ENCODE assay signal across 8 cellular contexts in the genomic region with DNA sequence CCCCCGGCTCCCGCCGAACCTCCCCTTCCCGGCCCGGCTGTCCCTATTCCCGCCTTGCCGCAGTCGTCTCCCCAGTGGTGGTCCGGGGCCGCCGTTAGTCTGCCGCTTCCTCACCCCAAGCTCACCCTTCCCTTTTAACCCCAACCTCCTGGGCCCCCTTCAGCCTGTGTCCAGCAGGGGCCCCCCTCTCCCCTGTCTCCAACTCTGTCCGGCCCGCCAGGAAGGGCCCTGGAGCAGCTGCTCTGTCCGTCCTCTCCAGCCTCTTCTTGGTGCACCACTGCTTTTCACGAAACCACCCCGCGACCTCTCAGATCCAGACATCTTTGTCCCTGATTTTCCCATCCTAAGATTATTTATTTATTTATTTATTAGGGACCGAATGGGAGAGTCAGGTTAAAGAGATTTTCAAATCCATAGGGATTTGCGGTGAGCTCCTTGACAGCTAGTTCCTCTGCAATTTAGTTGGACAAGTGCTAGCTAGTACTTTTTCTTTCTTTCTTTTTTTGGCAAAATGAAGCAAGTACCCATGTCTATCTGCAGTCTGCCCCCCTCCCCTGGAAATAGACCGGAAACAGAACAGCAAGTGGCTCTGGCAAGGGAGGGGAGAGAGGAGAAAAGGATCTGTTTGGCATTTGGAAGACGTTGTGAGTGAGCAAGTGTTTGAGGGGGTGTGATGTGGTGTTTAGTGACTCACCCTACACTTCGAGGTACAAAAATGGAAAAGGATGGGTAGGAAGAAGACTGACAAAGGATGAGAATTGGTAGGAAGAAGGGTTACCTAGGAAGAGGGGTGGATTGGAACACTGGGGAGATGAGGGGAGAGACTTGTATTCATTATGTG. TPM values are rescaled to one million over a fixed set of nuclear protein-coding genes. Genes with fewer than 3 reads are reported as not detected.
A peak's percentile ranks its signal among the peaks of the same experiment; 100 is the strongest.
DNase-seq lines count a peak whose midpoint lies in the region; ATAC-seq and TF ChIP-seq lines count a peak whose summit lies in the region.

No MANE protein-coding gene starts in this region.

- peak overlapping the region; percentile 68 for H3K9ac ChIP-seq in mucosa of stomach (ENCODE audit: low read length)

- POLR2A ChIA-PET in A673 (lab: Charles Lee; ENCODE audit: low non-redundant PET) = no interaction called here

- H3K9me3 ChIP-seq in A673 (ENCODE audit: low read depth, low read length, poor library complexity, severe bottlenecking) = no peaks in the 10 kb centered on the region
- H3K9me3 ChIP-seq in WERI-Rb-1 (ENCODE audit: severe bottlenecking) = no peaks in the 10 kb centered on the region
- H3K9me3 ChIP-seq in esophagus squamous epithelium = no peaks in the 10 kb centered on the region
- H3K9me3 ChIP-seq in mucosa of stomach (ENCODE audit: control insufficient read depth, low read length) = no peaks in the 10 kb centered on the region
- no peaks in the 10 kb centered on the region for H3K9me3 ChIP-seq in uterus

- intact Hi-C loops in A673 (cut with micrococcal nuclease; ENCODE audit: unreplicated experiment) = loop anchor here (5.0 to 10.0 kb wide), 2 partner anchors 95 to 327 kb away; no protein-coding TSS in a partner anchor
- intact Hi-C loops in esophagus squamous epithelium (cut with DNase I) = no loop called here
- intact Hi-C loops in uterus (cut with DNase I; ENCODE audit: low total_unique reads) = no loop called here

- peak; percentile 49 for ATAC-seq in HG02678 (IDR thresholded peaks at IDR 0.05; ENCODE audit: unreplicated experiment)

- WGBS in esophagus squamous epithelium, 2 donors = 0 to 2% methylated on average over 17 to 23 of the region's 23 CpGs

- TF ChIP-seq POLR2A in esophagus squamous epithelium (IDR thresholded peaks at IDR 0.05) = no peak
- TF ChIP-seq POLR2A in uterus (IDR thresholded peaks at IDR 0.05) = no peak

- no peaks in the 10 kb centered on the region for H3K27me3 ChIP-seq in A673 (replicated peaks; ENCODE audit: insufficient read depth, low read depth, low read length, poor library complexity)
- no peaks in the 10 kb centered on the region for H3K27me3 ChIP-seq in WERI-Rb-1 (ENCODE audit: insufficient read depth, low read depth, severe bottlenecking)
- H3K27me3 ChIP-seq in esophagus squamous epithelium = no peaks in the 10 kb centered on the region
- H3K27me3 ChIP-seq in mucosa of stomach (ENCODE audit: control insufficient read depth, insufficient read depth, low read length) = no peaks in the 10 kb centered on the region
- H3K27me3 ChIP-seq in uterus = no peaks in the 10 kb centered on the region

- H3K27ac ChIP-seq in A673 (ENCODE audit: low read depth, low read length, poor library complexity, severe bottlenecking) (peak overlapping the region; percentile 93), WERI-Rb-1 (peak overlapping the region; percentile 92), esophagus squamous epithelium (peak overlapping the region; percentile 82 to 95 (median 90)), uterus (peak overlapping the region; percentile 47 to 83)

- DNase-seq in A673 (ENCODE audit: low spot score) = peak; percentile 73
- no peak for DNase-seq in GM12864 (ENCODE audit: low read depth)
- peak; percentile 38 for DNase-seq in MV-4-11 (lab: John Stamatoyannopoulos, UW)
- peak; percentile 68 for DNase-seq in WERI-Rb-1
- DNase-seq in esophagus squamous epithelium (lab: John Stamatoyannopoulos, UW) = no peak
- DNase-seq in uterus = peak in 1 of 2 donors; percentile 44

- H3K36me3 ChIP-seq in A673 (ENCODE audit: insufficient read depth, low read length, poor library complexity, severe bottlenecking) (peaks cover 22% of the 10 kb centered on the region), WERI-Rb-1 (peaks cover 40% of the 10 kb centered on the region), esophagus squamous epithelium (peaks cover 0 to 29% (median 0%) of the 10 kb centered on the region in 3 donors), mucosa of stomach (ENCODE audit: control insufficient read depth, insufficient read depth, low read length) (no peaks in the 10 kb centered on the region), uterus (no peaks in the 10 kb centered on the region)

- H3K4me1 ChIP-seq in A673 (ENCODE audit: insufficient read depth, low read length, poor library complexity, severe bottlenecking) = peaks cover 12% of the 10 kb centered on the region
- peaks cover 0 to 52% (median 18%) of the 10 kb centered on the region in 3 donors for H3K4me1 ChIP-seq in esophagus squamous epithelium
- peaks cover 8% of the 10 kb centered on the region for H3K4me1 ChIP-seq in mucosa of stomach (ENCODE audit: control insufficient read depth, insufficient read depth, low read length)
- H3K4me1 ChIP-seq in uterus = peaks cover 0 to 5% of the 10 kb centered on the region in 2 donors

- CTCF ChIA-PET in A673 (lab: Charles Lee) = interaction anchor here (1.2 to 2.1 kb wide), 3 partner anchors 11 to 94 kb away, joined by 3 to 10 read pairs (median 3); no protein-coding TSS in a partner anchor

- peak; percentile 39; the same call in 1 of the 2 replicates for TF ChIP-seq CTCF in A673 (conservative IDR thresholded peaks at IDR 0.05; ENCODE audit: low read depth, low read length)
- peak; percentile 48 for TF ChIP-seq CTCF in GM12864 (IDR thresholded peaks at IDR 0.05; ENCODE audit: low read depth, low read length, missing control alignments)
- TF ChIP-seq CTCF in WERI-Rb-1 (IDR thresholded peaks at IDR 0.05; ENCODE audit: low read depth, low read length) = peak; percentile 58
- peak in 1 of 6 experiments; percentile 10 for TF ChIP-seq CTCF in esophagus squamous epithelium (IDR thresholded peaks at IDR 0.05)
- peak in 1 of 4 experiments; percentile 3 for TF ChIP-seq CTCF in uterus (IDR thresholded peaks at IDR 0.05)

- BruUV-seq in A673 (replicated peaks; lab: Mats Ljungman, UMichigan) = no TSS peak

- peak overlapping the region; percentile 94 for H3K4me3 ChIP-seq in A673 (ENCODE audit: low read depth, low read length, poor library complexity, severe bottlenecking)
- H3K4me3 ChIP-seq in GM12864 (ENCODE audit: low read depth, low read length) = peak overlapping the region; percentile 65
- H3K4me3 ChIP-seq in WERI-Rb-1 (ENCODE audit: low read depth, low read length) = peak overlapping the region; percentile 94
- peak overlapping the region; percentile 83 to 98 (median 94) for H3K4me3 ChIP-seq in esophagus squamous epithelium
- H3K4me3 ChIP-seq in mucosa of stomach (ENCODE audit: low read length) = peak overlapping the region; percentile 31
- peak overlapping the region; percentile 77 to 79 for H3K4me3 ChIP-seq in uterus

RNA-seq across cellular contexts. Expression of gene UBR7, which starts 0.6 kb away (rescaled TPM):
- total RNA-seq in A673 (2021) (64.0 and 73.1 TPM in 2 replicates), esophagus squamous epithelium (10 to 100 TPM; 13.2 to 29.6 (median 19.9) TPM), uterus (10 to 100 TPM; 15.6 to 55.2 (median 33.1) TPM)

RNA-seq across cellular contexts. Expression of gene GON7, which starts 0.8 kb away (rescaled TPM):
- total RNA-seq in A673 (2021) (19.6 and 24.1 TPM in 2 replicates), esophagus squamous epithelium (10 to 100 TPM in 3 of 4 donors, 1 to 10 TPM in 1; 9.2 to 15.2 (median 10.2) TPM), uterus (10 to 100 TPM in 2 of 4 donors, 1 to 10 TPM in 1, under 1 TPM in 1; 0.51 to 16.7 (median 11.8) TPM)

RNA-seq across cellular contexts. Expression of gene LYSET, which starts 22.6 kb away (rescaled TPM):
- total RNA-seq in A673 (2021) (26.7 and 26.8 TPM in 2 replicates), esophagus squamous epithelium (1 to 10 TPM; 1.4 to 6.5 (median 4.7) TPM), uterus (10 to 100 TPM in 2 of 4 donors, 1 to 10 TPM in 1, under 1 TPM in 1; 0.51 to 21.8 (median 14.4) TPM)

RNA-seq across cellular contexts. Expression of gene MOAP1, which starts 23.0 kb away (rescaled TPM):
- total RNA-seq in A673 (2021) (25.6 and 32.4 TPM in 2 replicates), esophagus squamous epithelium (10 to 100 TPM in 2 of 4 donors, 1 to 10 TPM in 2; 4.9 to 28.8 (median 11.5) TPM), uterus (10 to 100 TPM; 14.6 to 37.1 (median 20.4) TPM)

Comparison
In these comparisons a context has a peak if more than half of its experiments do, and no peak if none do; other contexts are left out.
1. DNase-seq: peak in A673 (single experiment), MV-4-11 (single experiment) and WERI-Rb-1 (single experiment); none in GM12864 (single experiment) and esophagus squamous epithelium (single experiment).
2. H3K4me3 ChIP-seq: peak in every context shown above with its lines; median percentile 94 in esophagus squamous epithelium; 94 in A673; 94 in WERI-Rb-1; 78 in uterus; 65 in GM12864; 31 in mucosa of stomach.
3. Peak in every context shown above with its lines, with median percentiles within 50 percentile points of each other: H3K27ac ChIP-seq.